Comparison of ENCODE assay signal across 32 cellular contexts in the genomic region with DNA sequence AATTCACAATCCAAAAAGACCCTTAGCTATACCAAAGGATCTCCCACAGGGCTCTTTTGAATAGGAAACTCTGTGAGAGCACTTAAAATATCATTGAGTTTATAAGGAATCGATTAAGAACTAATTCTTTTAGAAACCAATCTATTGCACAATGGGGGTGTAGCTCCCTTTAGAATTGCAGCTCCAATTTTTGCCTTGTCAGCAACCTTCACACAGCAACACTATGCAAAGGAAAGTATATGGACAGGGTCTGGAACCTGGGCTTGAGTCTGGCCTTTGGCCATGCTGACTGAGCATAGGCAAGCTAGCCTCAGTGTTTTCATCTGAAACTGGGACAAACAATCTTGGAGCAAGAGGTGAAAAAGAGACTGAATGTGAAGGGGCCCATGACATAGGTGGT.
"Had no signal": no experiment of that assay in that cellular context is flagged by ENCODE, and none has a peak within 500 bp of the region (broad histone marks: within the 10 kb centered on the region; RNA-seq: fewer than 3 reads in every experiment).

No MANE protein-coding gene starts in this region.

- H3K4me3 ChIP-seq: adrenal gland, cardiac muscle cell had no signal

- H3K9me3 ChIP-seq: adrenal gland had no signal

- H3K27ac ChIP-seq: adrenal gland, cardiac muscle cell, VCaP had no signal

- H3K36me3 ChIP-seq: adrenal gland, cardiac muscle cell had no signal

- H3K27me3 ChIP-seq: adrenal gland, cardiac muscle cell had no signal

- FAIRE-seq: bronchial epithelial cell, TTC549 had no signal

- ATAC-seq: activated CD8-positive, alpha-beta T cell treated with anti-CD3 and anti-CD28 coated beads for 36 hours; activated naive CD4-positive, alpha-beta T cell treated with anti-CD3 and anti-CD28 coated beads, Interleukin-2, amount 50 U/mL, for 72 hours; activated T-cell treated with anti-CD3 and anti-CD28 coated beads, Interleukin-2, amount 50 U/mL, for 4 hours; activated T-cell treated with anti-CD3 and anti-CD28 coated beads, Interleukin-2, amount 50 U/mL, for 72 hours; activated T-helper 17 cell treated with anti-CD3 and anti-CD28 coated beads, Interleukin-2, amount 50 U/mL, for 72 hours had no signal

- DNase-seq: activated B cell treated with CpG ODN at 0.5 μM for 24 hours; activated CD4-positive, alpha-beta memory T cell treated with anti-CD3 and anti-CD28 coated beads for 36 hours; activated CD4-positive, alpha-beta T cell treated with anti-CD3 and anti-CD28 coated beads for 4 hours; activated CD4-positive, alpha-beta T cell treated with anti-CD3 and anti-CD28 coated beads, Interleukin-2, amount 10 ng/mL, durations not matched to agents 24 days and 14 days; activated CD4-positive, alpha-beta T cell treated with anti-CD3 and anti-CD28 coated beads, Interleukin-2, amount 50 U/mL, for 1 hour; activated CD4-positive, alpha-beta T cell treated with anti-CD3 and anti-CD28 coated beads, Interleukin-2, amount 50 U/mL, for 4 hours; activated CD4-positive, CD25-positive, alpha-beta regulatory T cell treated with anti-CD3 and anti-CD28 coated beads, Interleukin-2, amount 50 U/mL, for 72 hours; activated CD8-positive, alpha-beta memory T cell treated with anti-CD3 and anti-CD28 coated beads, Interleukin-2, amount 50 U/mL, for 4 hours; activated CD8-positive, alpha-beta T cell treated with anti-CD3 and anti-CD28 coated beads for 36 hours; activated effector memory CD4-positive, alpha-beta T cell treated with anti-CD3 and anti-CD28 coated beads, Interleukin-2, amount 50 U/mL, for 16 hours; activated gamma-delta T cell treated with Interleukin-2 at 50 U/mL for 16 hours; activated naive CD4-positive, alpha-beta T cell; activated naive CD4-positive, alpha-beta T cell treated with anti-CD3 and anti-CD28 coated beads for 36 hours; activated naive CD4-positive, alpha-beta T cell treated with anti-CD3 and anti-CD28 coated beads, Interleukin-2, amount 50 U/mL, for 16 hours; activated naive CD8-positive, alpha-beta T cell treated with anti-CD3 and anti-CD28 coated beads for 36 hours; activated T-cell treated with anti-CD3 and anti-CD28 coated beads for 4 hours; activated T-cell treated with anti-CD3 and anti-CD28 coated beads, Interleukin-2, amount 50 U/mL, for 1 hour; activated T-cell treated with anti-CD3 and anti-CD28 coated beads, Interleukin-2, amount 50 U/mL, for 4 hours; activated T-cell treated with anti-CD3 and anti-CD28 coated beads, Interleukin-2, amount 50 U/mL, for 72 hours; adrenal gland; amniotic stem cell; aorta; caudate nucleus; cerebellar nuclear complex; T-helper 2 cell; T-helper 9 cell had no signal

- H3K4me1 ChIP-seq: adrenal gland had no signal
